1 cellular context compared by ENCODE assay signal in genomic region chr12:93198086-93198485, GRCh38.
A peak's percentile ranks its signal among the peaks of the same experiment; 100 is the strongest.
TF ChIP-seq lines count a peak whose summit lies in the region.

No MANE protein-coding gene starts in this region.

TF ChIP-seq in SK-N-SH, 30 proteins besides CTCF, POLR2A, EP300 and RAD21:
- TF ChIP-seq PBX3 (IDR thresholded peaks at IDR 0.05) (peak; percentile 68), REST (IDR thresholded peaks at IDR 0.05; ENCODE audit: low read depth, low read length) (peak; percentile 43; the same call in 1 of the 2 replicates), YY1 (IDR thresholded peaks at IDR 0.05; ENCODE audit: low read depth) (no peak), FOSL2 (IDR thresholded peaks at IDR 0.05; ENCODE audit: borderline replicate concordance, low read depth) (peak; percentile 92), ZBTB33 (IDR thresholded peaks at IDR 0.05; ENCODE audit: borderline replicate concordance, low read depth) (no peak), USF2 (IDR thresholded peaks at IDR 0.05; ENCODE audit: borderline replicate concordance, low read depth, low read length) (no peak), MAX (IDR thresholded peaks at IDR 0.05; ENCODE audit: low read depth) (0 out of 2 replicates have a peak, but pooled peaks have one; percentile 25), JUND (IDR thresholded peaks at IDR 0.05) (peak; percentile 89), TAF1 (IDR thresholded peaks at IDR 0.05; ENCODE audit: borderline replicate concordance, low read depth, low read length) (no peak), SIN3A (IDR thresholded peaks at IDR 0.05; ENCODE audit: borderline replicate concordance, low read depth, low read length) (peak; percentile 41; the same call in 1 of the 2 replicates), TEAD4 (IDR thresholded peaks at IDR 0.05; ENCODE audit: borderline replicate concordance, insufficient read depth) (peak; percentile 54; the same call in 1 of the 2 replicates), RCOR1 (IDR thresholded peaks at IDR 0.05; ENCODE audit: low read length) (no peak), POLR2AphosphoS5 (IDR thresholded peaks at IDR 0.05; ENCODE audit: low read depth, low read length) (peak; percentile 65; the same call in 1 of the 2 replicates), TCF12 (IDR thresholded peaks at IDR 0.05) (peak; percentile 91), RXRA (IDR thresholded peaks at IDR 0.05; ENCODE audit: borderline replicate concordance, low read depth) (peak; percentile 99)
TF ChIP-seq in SK-N-SH: peak in this region for 10.
